ENCODE assay signal across 1 cellular context in the genomic region with DNA sequence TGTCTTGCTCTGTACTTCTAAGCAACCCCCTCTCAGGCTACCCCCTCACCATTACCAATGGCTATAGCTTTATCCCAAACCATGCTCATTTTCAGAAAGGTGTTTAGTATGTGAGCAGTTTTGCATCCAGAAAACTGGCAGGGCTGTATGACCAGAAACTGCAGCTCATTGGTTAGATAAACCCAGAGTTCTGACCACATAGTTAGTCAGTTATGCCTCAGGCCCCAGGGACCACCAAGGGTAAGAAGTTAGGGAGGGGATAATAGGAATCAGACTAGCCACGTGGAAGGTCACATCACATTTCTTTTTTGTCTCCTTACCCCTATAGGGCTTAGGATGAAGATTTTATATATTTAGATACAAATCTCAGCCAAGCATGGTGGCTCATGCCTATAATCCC.
TF ChIP-seq lines count a peak whose summit lies in the region.

No MANE protein-coding gene starts in this region.

TF ChIP-seq in endothelial cell of umbilical vein, 7 proteins besides CTCF, POLR2A, EP300 and RAD21:
- TF ChIP-seq EZH2 (IDR thresholded peaks at IDR 0.05; ENCODE audit: borderline replicate concordance, low read depth, low read length, severe bottlenecking) = no peak
- TF ChIP-seq MYC (IDR thresholded peaks at IDR 0.05; ENCODE audit: low read depth, low read length) = no peak
- TF ChIP-seq JUN (IDR thresholded peaks at IDR 0.05; ENCODE audit: borderline replicate concordance, insufficient read depth, insufficient read length, low read depth) = no peak
- TF ChIP-seq, protein P1, sequence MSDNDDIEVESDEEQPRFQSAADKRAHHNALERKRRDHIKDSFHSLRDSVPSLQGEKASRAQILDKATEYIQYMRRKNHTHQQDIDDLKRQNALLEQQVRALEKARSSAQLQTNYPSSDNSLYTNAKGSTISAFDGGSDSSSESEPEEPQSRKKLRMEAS (IDR thresholded peaks at IDR 0.05; ENCODE audit: insufficient read depth, insufficient read length) = no peak
- TF ChIP-seq FOS (IDR thresholded peaks at IDR 0.05; ENCODE audit: borderline replicate concordance, insufficient read depth, low read length) = no peak
- no peak for TF ChIP-seq POLR2AphosphoS5 (IDR thresholded peaks at IDR 0.05; ENCODE audit: insufficient read depth, low read depth, low read length)
- no peak for TF ChIP-seq GATA2 (IDR thresholded peaks at IDR 0.05; ENCODE audit: insufficient read depth, insufficient read length, low read depth, low read length)
